ENCODE assay signal across 2 cellular contexts in the genomic region with DNA sequence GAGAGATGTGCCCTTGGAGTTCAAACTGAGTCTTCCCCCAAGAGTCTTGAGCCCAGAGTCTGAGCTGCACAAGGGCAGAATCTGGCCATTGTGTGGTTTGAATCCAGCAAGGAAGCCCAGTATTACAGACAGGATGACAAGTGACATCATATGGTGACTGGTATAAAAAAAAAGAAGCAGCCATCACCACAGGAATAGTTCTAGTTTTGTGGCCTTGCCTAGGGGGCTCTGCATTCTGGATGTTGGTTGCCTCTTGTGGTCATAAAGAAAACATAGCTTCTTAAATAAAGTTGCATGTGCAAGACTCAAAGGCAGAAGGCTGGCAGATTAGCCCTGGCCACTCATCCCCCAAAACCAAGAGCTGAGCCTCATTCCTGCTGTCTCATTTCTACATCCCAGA.
TF ChIP-seq lines count a peak whose summit lies in the region.

No MANE protein-coding gene starts in this region.

TF ChIP-seq in HCT116, 20 proteins besides CTCF, POLR2A, EP300 and RAD21:
- TF ChIP-seq FOSL1 (IDR thresholded peaks at IDR 0.05; ENCODE audit: low read depth) (no peak), SIN3A (IDR thresholded peaks at IDR 0.05; ENCODE audit: low read depth) (no peak), EZH2phosphoT487 (IDR thresholded peaks at IDR 0.05; ENCODE audit: borderline replicate concordance) (no peak), EZH2 (IDR thresholded peaks at IDR 0.05) (no peak), ZFX (IDR thresholded peaks at IDR 0.05) (no peak), ATF3 (IDR thresholded peaks at IDR 0.05) (no peak), ZNF274 (IDR thresholded peaks at IDR 0.05; ENCODE audit: low read depth, low read length) (no peak), TCF7L2 (IDR thresholded peaks at IDR 0.05; ENCODE audit: borderline replicate concordance, extremely low read depth, insufficient read depth, insufficient read length) (no peak), ELF1 (IDR thresholded peaks at IDR 0.05; ENCODE audit: borderline replicate concordance, low read depth) (no peak), CBX3 (IDR thresholded peaks at IDR 0.05; ENCODE audit: low read depth) (no peak), SP1 (IDR thresholded peaks at IDR 0.05; ENCODE audit: low read depth) (no peak), JUND (IDR thresholded peaks at IDR 0.05) (no peak), POLR2AphosphoS5 (IDR thresholded peaks at IDR 0.05; ENCODE audit: low read depth, low read length) (no peak), EGR1 (IDR thresholded peaks at IDR 0.05; ENCODE audit: low read depth) (no peak), CEBPB (IDR thresholded peaks at IDR 0.05; ENCODE audit: low read depth) (no peak), SRF (IDR thresholded peaks at IDR 0.05; ENCODE audit: low read depth) (no peak)
- TF ChIP-seq, protein P1, sequence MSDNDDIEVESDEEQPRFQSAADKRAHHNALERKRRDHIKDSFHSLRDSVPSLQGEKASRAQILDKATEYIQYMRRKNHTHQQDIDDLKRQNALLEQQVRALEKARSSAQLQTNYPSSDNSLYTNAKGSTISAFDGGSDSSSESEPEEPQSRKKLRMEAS (IDR thresholded peaks at IDR 0.05): no peak
- TF ChIP-seq, protein P2, sequence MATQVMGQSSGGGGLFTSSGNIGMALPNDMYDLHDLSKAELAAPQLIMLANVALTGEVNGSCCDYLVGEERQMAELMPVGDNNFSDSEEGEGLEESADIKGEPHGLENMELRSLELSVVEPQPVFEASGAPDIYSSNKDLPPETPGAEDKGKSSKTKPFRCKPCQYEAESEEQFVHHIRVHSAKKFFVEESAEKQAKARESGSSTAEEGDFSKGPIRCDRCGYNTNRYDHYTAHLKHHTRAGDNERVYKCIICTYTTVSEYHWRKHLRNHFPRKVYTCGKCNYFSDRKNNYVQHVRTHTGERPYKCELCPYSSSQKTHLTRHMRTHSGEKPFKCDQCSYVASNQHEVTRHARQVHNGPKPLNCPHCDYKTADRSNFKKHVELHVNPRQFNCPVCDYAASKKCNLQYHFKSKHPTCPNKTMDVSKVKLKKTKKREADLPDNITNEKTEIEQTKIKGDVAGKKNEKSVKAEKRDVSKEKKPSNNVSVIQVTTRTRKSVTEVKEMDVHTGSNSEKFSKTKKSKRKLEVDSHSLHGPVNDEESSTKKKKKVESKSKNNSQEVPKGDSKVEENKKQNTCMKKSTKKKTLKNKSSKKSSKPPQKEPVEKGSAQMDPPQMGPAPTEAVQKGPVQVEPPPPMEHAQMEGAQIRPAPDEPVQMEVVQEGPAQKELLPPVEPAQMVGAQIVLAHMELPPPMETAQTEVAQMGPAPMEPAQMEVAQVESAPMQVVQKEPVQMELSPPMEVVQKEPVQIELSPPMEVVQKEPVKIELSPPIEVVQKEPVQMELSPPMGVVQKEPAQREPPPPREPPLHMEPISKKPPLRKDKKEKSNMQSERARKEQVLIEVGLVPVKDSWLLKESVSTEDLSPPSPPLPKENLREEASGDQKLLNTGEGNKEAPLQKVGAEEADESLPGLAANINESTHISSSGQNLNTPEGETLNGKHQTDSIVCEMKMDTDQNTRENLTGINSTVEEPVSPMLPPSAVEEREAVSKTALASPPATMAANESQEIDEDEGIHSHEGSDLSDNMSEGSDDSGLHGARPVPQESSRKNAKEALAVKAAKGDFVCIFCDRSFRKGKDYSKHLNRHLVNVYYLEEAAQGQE (IDR thresholded peaks at IDR 0.05; ENCODE audit: low read depth): no peak
- TF ChIP-seq, protein P3, sequence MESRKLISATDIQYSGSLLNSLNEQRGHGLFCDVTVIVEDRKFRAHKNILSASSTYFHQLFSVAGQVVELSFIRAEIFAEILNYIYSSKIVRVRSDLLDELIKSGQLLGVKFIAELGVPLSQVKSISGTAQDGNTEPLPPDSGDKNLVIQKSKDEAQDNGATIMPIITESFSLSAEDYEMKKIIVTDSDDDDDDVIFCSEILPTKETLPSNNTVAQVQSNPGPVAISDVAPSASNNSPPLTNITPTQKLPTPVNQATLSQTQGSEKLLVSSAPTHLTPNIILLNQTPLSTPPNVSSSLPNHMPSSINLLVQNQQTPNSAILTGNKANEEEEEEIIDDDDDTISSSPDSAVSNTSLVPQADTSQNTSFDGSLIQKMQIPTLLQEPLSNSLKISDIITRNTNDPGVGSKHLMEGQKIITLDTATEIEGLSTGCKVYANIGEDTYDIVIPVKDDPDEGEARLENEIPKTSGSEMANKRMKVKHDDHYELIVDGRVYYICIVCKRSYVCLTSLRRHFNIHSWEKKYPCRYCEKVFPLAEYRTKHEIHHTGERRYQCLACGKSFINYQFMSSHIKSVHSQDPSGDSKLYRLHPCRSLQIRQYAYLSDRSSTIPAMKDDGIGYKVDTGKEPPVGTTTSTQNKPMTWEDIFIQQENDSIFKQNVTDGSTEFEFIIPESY (IDR thresholded peaks at IDR 0.05; ENCODE audit: extremely low read depth, insufficient replicate concordance, low read length): no peak
TF ChIP-seq in HCT116: peak in this region for 0.

TF ChIP-seq in K562, 482 proteins besides CTCF, POLR2A, EP300 and RAD21 (continues in another document):
- no peak for TF ChIP-seq ZNF444 (CRISPR knock-in tag; IDR thresholded peaks at IDR 0.05)
- no peak for TF ChIP-seq FOXK2 (conservative IDR thresholded peaks at IDR 0.05 in 1 of 2, IDR thresholded peaks at IDR 0.05 in 1 of 2; ENCODE audit: low read depth in 2 of 2)
- peak; percentile 61; the same call in 1 of the 2 replicates for TF ChIP-seq ATF7 (IDR thresholded peaks at IDR 0.05)
- no peak for TF ChIP-seq MYC (IDR thresholded peaks at IDR 0.05; ENCODE audit: low read depth, low read length)
- no peak for TF ChIP-seq MYC (CRISPR knock-in tag; IDR thresholded peaks at IDR 0.05; ENCODE audit: borderline replicate concordance, low read depth)
- TF ChIP-seq FOXA1 (IDR thresholded peaks at IDR 0.05; ENCODE audit: borderline replicate concordance): no peak
- no peak for TF ChIP-seq RAD51 (IDR thresholded peaks at IDR 0.05; ENCODE audit: borderline replicate concordance, low read depth)
- TF ChIP-seq GTF2A2 (tag; IDR thresholded peaks at IDR 0.05): no peak
- TF ChIP-seq, protein P4, sequence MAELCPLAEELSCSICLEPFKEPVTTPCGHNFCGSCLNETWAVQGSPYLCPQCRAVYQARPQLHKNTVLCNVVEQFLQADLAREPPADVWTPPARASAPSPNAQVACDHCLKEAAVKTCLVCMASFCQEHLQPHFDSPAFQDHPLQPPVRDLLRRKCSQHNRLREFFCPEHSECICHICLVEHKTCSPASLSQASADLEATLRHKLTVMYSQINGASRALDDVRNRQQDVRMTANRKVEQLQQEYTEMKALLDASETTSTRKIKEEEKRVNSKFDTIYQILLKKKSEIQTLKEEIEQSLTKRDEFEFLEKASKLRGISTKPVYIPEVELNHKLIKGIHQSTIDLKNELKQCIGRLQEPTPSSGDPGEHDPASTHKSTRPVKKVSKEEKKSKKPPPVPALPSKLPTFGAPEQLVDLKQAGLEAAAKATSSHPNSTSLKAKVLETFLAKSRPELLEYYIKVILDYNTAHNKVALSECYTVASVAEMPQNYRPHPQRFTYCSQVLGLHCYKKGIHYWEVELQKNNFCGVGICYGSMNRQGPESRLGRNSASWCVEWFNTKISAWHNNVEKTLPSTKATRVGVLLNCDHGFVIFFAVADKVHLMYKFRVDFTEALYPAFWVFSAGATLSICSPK (IDR thresholded peaks at IDR 0.05; ENCODE audit: borderline replicate concordance): no peak
- no peak for TF ChIP-seq HNRNPK (IDR thresholded peaks at IDR 0.05; ENCODE audit: low read depth, low read length, poor library complexity, severe bottlenecking)
- TF ChIP-seq, protein P5, sequence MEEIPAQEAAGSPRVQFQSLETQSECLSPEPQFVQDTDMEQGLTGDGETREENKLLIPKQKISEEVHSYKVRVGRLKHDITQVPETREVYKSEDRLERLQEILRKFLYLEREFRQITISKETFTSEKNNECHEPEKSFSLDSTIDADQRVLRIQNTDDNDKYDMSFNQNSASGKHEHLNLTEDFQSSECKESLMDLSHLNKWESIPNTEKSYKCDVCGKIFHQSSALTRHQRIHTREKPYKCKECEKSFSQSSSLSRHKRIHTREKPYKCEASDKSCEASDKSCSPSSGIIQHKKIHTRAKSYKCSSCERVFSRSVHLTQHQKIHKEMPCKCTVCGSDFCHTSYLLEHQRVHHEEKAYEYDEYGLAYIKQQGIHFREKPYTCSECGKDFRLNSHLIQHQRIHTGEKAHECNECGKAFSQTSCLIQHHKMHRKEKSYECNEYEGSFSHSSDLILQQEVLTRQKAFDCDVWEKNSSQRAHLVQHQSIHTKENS (CRISPR knock-in tag; IDR thresholded peaks at IDR 0.05): no peak
- no peak for TF ChIP-seq RB1 (IDR thresholded peaks at IDR 0.05; ENCODE audit: low read depth)
- TF ChIP-seq, protein P6, sequence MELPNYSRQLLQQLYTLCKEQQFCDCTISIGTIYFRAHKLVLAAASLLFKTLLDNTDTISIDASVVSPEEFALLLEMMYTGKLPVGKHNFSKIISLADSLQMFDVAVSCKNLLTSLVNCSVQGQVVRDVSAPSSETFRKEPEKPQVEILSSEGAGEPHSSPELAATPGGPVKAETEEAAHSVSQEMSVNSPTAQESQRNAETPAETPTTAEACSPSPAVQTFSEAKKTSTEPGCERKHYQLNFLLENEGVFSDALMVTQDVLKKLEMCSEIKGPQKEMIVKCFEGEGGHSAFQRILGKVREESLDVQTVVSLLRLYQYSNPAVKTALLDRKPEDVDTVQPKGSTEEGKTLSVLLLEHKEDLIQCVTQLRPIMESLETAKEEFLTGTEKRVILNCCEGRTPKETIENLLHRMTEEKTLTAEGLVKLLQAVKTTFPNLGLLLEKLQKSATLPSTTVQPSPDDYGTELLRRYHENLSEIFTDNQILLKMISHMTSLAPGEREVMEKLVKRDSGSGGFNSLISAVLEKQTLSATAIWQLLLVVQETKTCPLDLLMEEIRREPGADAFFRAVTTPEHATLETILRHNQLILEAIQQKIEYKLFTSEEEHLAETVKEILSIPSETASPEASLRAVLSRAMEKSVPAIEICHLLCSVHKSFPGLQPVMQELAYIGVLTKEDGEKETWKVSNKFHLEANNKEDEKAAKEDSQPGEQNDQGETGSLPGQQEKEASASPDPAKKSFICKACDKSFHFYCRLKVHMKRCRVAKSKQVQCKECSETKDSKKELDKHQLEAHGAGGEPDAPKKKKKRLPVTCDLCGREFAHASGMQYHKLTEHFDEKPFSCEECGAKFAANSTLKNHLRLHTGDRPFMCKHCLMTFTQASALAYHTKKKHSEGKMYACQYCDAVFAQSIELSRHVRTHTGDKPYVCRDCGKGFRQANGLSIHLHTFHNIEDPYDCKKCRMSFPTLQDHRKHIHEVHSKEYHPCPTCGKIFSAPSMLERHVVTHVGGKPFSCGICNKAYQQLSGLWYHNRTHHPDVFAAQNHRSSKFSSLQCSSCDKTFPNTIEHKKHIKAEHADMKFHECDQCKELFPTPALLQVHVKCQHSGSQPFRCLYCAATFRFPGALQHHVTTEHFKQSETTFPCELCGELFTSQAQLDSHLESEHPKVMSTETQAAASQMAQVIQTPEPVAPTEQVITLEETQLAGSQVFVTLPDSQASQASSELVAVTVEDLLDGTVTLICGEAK (IDR thresholded peaks at IDR 0.05): 0 out of 2 replicates have a peak, but pooled peaks have one; percentile 19
- TF ChIP-seq, protein P6 (CRISPR knock-in tag; IDR thresholded peaks at IDR 0.05): no peak
- 0 out of 2 replicates have a peak, but pooled peaks have one; percentile 22 for TF ChIP-seq SMAD4 (CRISPR knock-in tag; conservative IDR thresholded peaks at IDR 0.05)
- no peak for TF ChIP-seq NCOA2 (IDR thresholded peaks at IDR 0.05; ENCODE audit: partially characterized antibody in 2 of 2)
- TF ChIP-seq NONO (IDR thresholded peaks at IDR 0.05; ENCODE audit: low read depth in 2 of 2, low read length in 1 of 2): no peak
- TF ChIP-seq TAF1 (IDR thresholded peaks at IDR 0.05; ENCODE audit: control insufficient read depth, extremely low read depth, insufficient read depth, low read length, severe bottlenecking): no peak
- no peak for TF ChIP-seq TOE1 (IDR thresholded peaks at IDR 0.05; ENCODE audit: borderline replicate concordance)
- no peak for TF ChIP-seq TOE1 (CRISPR knock-in tag; IDR thresholded peaks at IDR 0.05; ENCODE audit: borderline replicate concordance, low read depth)
- no peak for TF ChIP-seq NEUROD1 (IDR thresholded peaks at IDR 0.05; ENCODE audit: borderline replicate concordance, low read depth, low read length, partially characterized antibody)
- TF ChIP-seq ATF3 (IDR thresholded peaks at IDR 0.05): peak; percentile 51; the same call in 1 of the 2 replicates
- TF ChIP-seq ATF3 (CRISPR knock-in tag; conservative IDR thresholded peaks at IDR 0.05): no peak
- no peak for TF ChIP-seq MITF (IDR thresholded peaks at IDR 0.05)
- no peak for TF ChIP-seq STAG1 (CRISPR knock-in tag; IDR thresholded peaks at IDR 0.05; ENCODE audit: borderline replicate concordance)
